Comparison of ENCODE assay signal across 20 cellular contexts in genomic region chr11:80849253-80849652, GRCh38.
A peak's percentile ranks its signal among the peaks of the same experiment; 100 is the strongest.
DNase-seq lines count a peak whose midpoint lies in the region; ATAC-seq, FAIRE-seq and TF ChIP-seq lines count a peak whose summit lies in the region.
"Had no signal": no experiment of that assay in that cellular context is flagged by ENCODE, and none has a peak within 500 bp of the region (broad histone marks: within the 10 kb centered on the region; RNA-seq: fewer than 3 reads in every experiment).

No MANE protein-coding gene starts in this region.

- no peak for DNase-seq in GM12892 (ENCODE audit: insufficient read length)
- no peak for DNase-seq in LoVo (ENCODE audit: low spot score)
- DNase-seq in activated naive CD4-positive, alpha-beta T cell treated with anti-CD3 and anti-CD28 coated beads, Interleukin-2, amount 50 U/mL, for 16 hours, result no peak
- no peak for DNase-seq in NCI-H2081 treated with DMSO at 0.1 percent for 48 hours (lab: John Stamatoyannopoulos, UW)
- DNase-seq in HT-29 (ENCODE audit: low spot score), result no peak
- DNase-seq: activated CD4-positive, alpha-beta T cell treated with anti-CD3 and anti-CD28 coated beads for 48 hours; activated T-cell treated with anti-CD3 and anti-CD28 coated beads, Interleukin-2, amount 50 U/mL, for 48 hours; adrenal gland; head of caudate nucleus; Karpas-422; left colon; naive B cell; NCI-H1694 treated with DMSO at 0.1 percent for 48 hours; NCI-H82; stimulated activated CD4-positive, alpha-beta T cell treated with anti-CD3 and anti-CD28 coated beads, Interleukin-2, amount 100 ng/mL, for 24 hours; T-helper 17 cell had no signal

- TF ChIP-seq POLR2A in GM12892 (IDR thresholded peaks at IDR 0.05; ENCODE audit: low read depth, low read length), result no peak

- peak; percentile 24 for FAIRE-seq in GM12892 (lab: Jason Lieb, UNC)
- FAIRE-seq: colon had no signal

- ATAC-seq in GM19463 (IDR thresholded peaks at IDR 0.05; ENCODE audit: unreplicated experiment) (peak; percentile 49), HG02852 (IDR thresholded peaks at IDR 0.05; ENCODE audit: unreplicated experiment) (peak; percentile 51), HG03460 (IDR thresholded peaks at IDR 0.05; ENCODE audit: unreplicated experiment) (peak; percentile 46)
- ATAC-seq: left colon, T-helper 17 cell had no signal
